26 cellular contexts compared by ENCODE assay signal in genomic region chr6:125107896-125108295, GRCh38. TPM values are rescaled to one million over a fixed set of nuclear protein-coding genes. Genes with fewer than 3 reads are reported as not detected.
"Had no signal": no experiment of that assay in that cellular context is flagged by ENCODE, and none has a peak within 500 bp of the region (broad histone marks: within the 10 kb centered on the region; RNA-seq: fewer than 3 reads in every experiment).

No MANE protein-coding gene starts in this region.

- H3K4me3 Mint-ChIP-seq: immature natural killer cell; natural killer cell treated with Interleukin-12 subunit alpha and Interleukin-12 subunit beta and Interleukin-15 and Interleukin-18, amount 100 ng/mL, for 72 hours; neural progenitor cell; stimulated activated effector memory CD8-positive, alpha-beta T cell treated with anti-CD3 and anti-CD28 coated beads, Interleukin-12 subunit alpha, Interleukin-12 subunit beta, amount 100 ng/mL, for 72 hours had no signal

- H3K27me3 ChIP-seq: dorsolateral prefrontal cortex, esophagus muscularis mucosa, neural progenitor cell, pancreas, tibial artery, upper lobe of left lung, vagina had no signal

- ATAC-seq: left cardiac atrium; lower lobe of right lung; natural killer cell treated with Interleukin-12 subunit alpha and Interleukin-12 subunit beta and Interleukin-15 and Interleukin-18, amount 100 ng/mL, for 72 hours; pancreas; right cardiac atrium; stimulated activated effector memory CD8-positive, alpha-beta T cell treated with anti-CD3 and anti-CD28 coated beads, Interleukin-12 subunit alpha, Interleukin-12 subunit beta, amount 100 ng/mL, for 72 hours; stimulated activated naive CD8-positive, alpha-beta T cell treated with anti-CD3 and anti-CD28 coated beads, Interleukin-15, Interleukin-2, amounts not matched to agents 100 U/mL and 50 U/mL, for 24 hours had no signal

- H3K4me1 ChIP-seq: lower lobe of right lung, pancreas, upper lobe of left lung had no signal

- H3K36me3 ChIP-seq: esophagus muscularis mucosa, left ventricle myocardium inferior, lower lobe of right lung, neural progenitor cell, pancreas, tibial artery, upper lobe of left lung, vagina had no signal

- DNase-seq: cortex of kidney; dorsolateral prefrontal cortex; effector CD8-positive, alpha-beta T cell; foreskin fibroblast; immature natural killer cell; kidney; left cardiac atrium; left ventricle myocardium inferior; lower lobe of right lung; mesenchymal stem cell; midbrain; nucleus accumbens; pancreas; right cardiac atrium; stimulated activated CD4-positive, alpha-beta T cell treated with anti-CD3 and anti-CD28 coated beads, Interleukin-4, amount 100 ng/mL, for 1 hour; stimulated activated CD8-positive, alpha-beta memory T cell treated with anti-CD3 and anti-CD28 coated beads, Interleukin-4, amount 100 ng/mL, for 48 hours; stimulated activated naive CD8-positive, alpha-beta T cell treated with anti-CD3 and anti-CD28 coated beads, Interleukin-15, Interleukin-2, amounts not matched to agents 100 U/mL and 50 U/mL, for 24 hours; tibial artery; upper lobe of left lung had no signal

- H3K4me3 ChIP-seq: dorsolateral prefrontal cortex, esophagus muscularis mucosa, left ventricle myocardium inferior, lower lobe of right lung, neural progenitor cell, pancreas, tibial artery, upper lobe of left lung, vagina had no signal

- H3K4me1 Mint-ChIP-seq: immature natural killer cell; stimulated activated effector memory CD8-positive, alpha-beta T cell treated with anti-CD3 and anti-CD28 coated beads, Interleukin-12 subunit alpha, Interleukin-12 subunit beta, amount 100 ng/mL, for 72 hours had no signal

- H3K36me3 Mint-ChIP-seq: stimulated activated effector memory CD8-positive, alpha-beta T cell treated with anti-CD3 and anti-CD28 coated beads, Interleukin-12 subunit alpha, Interleukin-12 subunit beta, amount 100 ng/mL, for 72 hours had no signal

- H2AFZ ChIP-seq: neural progenitor cell had no signal

- H3K9ac ChIP-seq: neural progenitor cell had no signal

- H3K27ac ChIP-seq: dorsolateral prefrontal cortex, epithelial cell of prostate, esophagus muscularis mucosa, left ventricle myocardium inferior, lower lobe of right lung, neural progenitor cell, pancreas, tibial artery, upper lobe of left lung, vagina had no signal

- H3K4me2 ChIP-seq: neural progenitor cell had no signal

- H3K27ac Mint-ChIP-seq: immature natural killer cell; natural killer cell treated with Interleukin-12 subunit alpha and Interleukin-12 subunit beta and Interleukin-15 and Interleukin-18, amount 100 ng/mL, for 72 hours; neural progenitor cell; progenitor cell of endocrine pancreas; stimulated activated effector memory CD8-positive, alpha-beta T cell treated with anti-CD3 and anti-CD28 coated beads, Interleukin-12 subunit alpha, Interleukin-12 subunit beta, amount 100 ng/mL, for 72 hours had no signal

- H3K27me3 Mint-ChIP-seq: natural killer cell treated with Interleukin-12 subunit alpha and Interleukin-12 subunit beta and Interleukin-15 and Interleukin-18, amount 100 ng/mL, for 72 hours; progenitor cell of endocrine pancreas had no signal

RNA-seq across cellular contexts. Expression of gene TPD52L1, which starts 45.7 kb away (rescaled TPM):
- total RNA-seq: natural killer cell treated with Interleukin-12 subunit alpha and Interleukin-12 subunit beta and Interleukin-15 and Interleukin-18, amount 100 ng/mL, for 72 hours had no signal
